ENCODE assay signal across 27 cellular contexts in genomic region chr5:73678322-73678740, GRCh38. TPM values are rescaled to one million over a fixed set of nuclear protein-coding genes. Genes with fewer than 3 reads are reported as not detected.
A peak's percentile ranks its signal among the peaks of the same experiment; 100 is the strongest.
DNase-seq lines count a peak whose midpoint lies in the region; ATAC-seq and TF ChIP-seq lines count a peak whose summit lies in the region.
"Had no signal": no experiment of that assay in that cellular context is flagged by ENCODE, and none has a peak within 500 bp of the region (broad histone marks: within the 10 kb centered on the region; RNA-seq: fewer than 3 reads in every experiment).

No MANE protein-coding gene starts in this region.

- no peak for TF ChIP-seq CTCF in 22Rv1 (IDR thresholded peaks at IDR 0.05)
- TF ChIP-seq CTCF in body of pancreas (IDR thresholded peaks at IDR 0.05), result peak in 1 of 7 experiments; percentile 4
- no peak for TF ChIP-seq CTCF in chondrocyte (IDR thresholded peaks at IDR 0.05)

- no peaks in the 10 kb centered on the region for H3K36me3 Mint-ChIP-seq in chondrocyte (ENCODE audit: low read depth)
- H3K36me3 Mint-ChIP-seq: activated naive CD8-positive, alpha-beta T cell; CD4-positive, alpha-beta memory T cell; naive thymus-derived CD8-positive, alpha-beta T cell had no signal

- H3K36me3 ChIP-seq in body of pancreas (replicated peaks in 1 of 2; ENCODE audit: insufficient read depth in 1 of 2, low read depth in 2 of 2), result no peaks in the 10 kb centered on the region
- H3K36me3 ChIP-seq: ascending aorta, spleen, WERI-Rb-1 had no signal

- peak; percentile 61 for DNase-seq in NCI-H146 (lab: John Stamatoyannopoulos, UW)
- DNase-seq in body of pancreas, result peak; percentile 74 to 89 (median 84)
- DNase-seq in mucosa of gallbladder (ENCODE audit: low spot score), result peak; percentile 77
- no peak for DNase-seq in EL
- DNase-seq in chondrocyte (ENCODE audit: low spot score), result no peak
- DNase-seq: 8988T; AML-193; caudate nucleus; CD4-positive, alpha-beta memory T cell; dorsolateral prefrontal cortex; Kasumi-1; mesendoderm; naive thymus-derived CD8-positive, alpha-beta T cell; NCI-H187; NCI-H2171 treated with DMSO at 0.1 percent for 48 hours; spleen; stimulated activated CD4-positive, alpha-beta T cell treated with anti-CD3 and anti-CD28 coated beads, Interleukin-4, amount 100 ng/mL, for 1 hour; stimulated activated naive CD4-positive, alpha-beta T cell; T-helper 2 cell; WERI-Rb-1 had no signal

- WGBS in body of pancreas, 2 donors, result 21 to 22% methylated on average over 4 of the region's 4 CpGs

- no peak for TF ChIP-seq POLR2A in body of pancreas (IDR thresholded peaks at IDR 0.05)

- intact Hi-C loops in body of pancreas (cut with DNase I), result no loop called here

- no peak overlapping the region for H3K4me3 Mint-ChIP-seq in chondrocyte (ENCODE audit: unreplicated experiment)
- H3K4me3 Mint-ChIP-seq: activated naive CD8-positive, alpha-beta T cell; CD4-positive, alpha-beta memory T cell; naive thymus-derived CD8-positive, alpha-beta T cell had no signal

- H3K9me3 ChIP-seq in body of pancreas, result no peaks in the 10 kb centered on the region
- H3K9me3 ChIP-seq: ascending aorta, spleen had no signal

- no peaks in the 10 kb centered on the region for H3K27me3 ChIP-seq in body of pancreas
- H3K27me3 ChIP-seq: ascending aorta, spleen had no signal

- peaks cover 30% of the 10 kb centered on the region for H3K4me1 Mint-ChIP-seq in chondrocyte (ENCODE audit: low read depth)
- H3K4me1 Mint-ChIP-seq: CD4-positive, alpha-beta memory T cell; naive thymus-derived CD8-positive, alpha-beta T cell had no signal

- H3K27ac ChIP-seq in 22Rv1, result peak overlapping the region; percentile 84
- peak overlapping the region in 3 of 4 donors; percentile 51 to 73 (median 58) for H3K27ac ChIP-seq in body of pancreas
- H3K27ac ChIP-seq: ascending aorta, dorsolateral prefrontal cortex, RWPE1, SK-N-MC, spleen, WERI-Rb-1 had no signal

- no peak overlapping the region for H3K4me3 ChIP-seq in body of pancreas
- H3K4me3 ChIP-seq: ascending aorta, dorsolateral prefrontal cortex, SK-N-MC, spleen had no signal

- no peaks in the 10 kb centered on the region for H3K9me3 Mint-ChIP-seq in chondrocyte (ENCODE audit: low read depth)
- H3K9me3 Mint-ChIP-seq: CD4-positive, alpha-beta memory T cell had no signal

- ATAC-seq in body of pancreas (peak; percentile 99), HG03469 (IDR thresholded peaks at IDR 0.05; ENCODE audit: unreplicated experiment) (no peak), GM19324 (IDR thresholded peaks at IDR 0.05; ENCODE audit: low FRiP score, unreplicated experiment) (no peak)
- ATAC-seq: naive thymus-derived CD8-positive, alpha-beta T cell had no signal

- no peaks in the 10 kb centered on the region for H3K27me3 Mint-ChIP-seq in chondrocyte (ENCODE audit: low read depth)

- H3K4me1 ChIP-seq in body of pancreas, result peaks cover 53% of the 10 kb centered on the region

- no peak overlapping the region for H3K27ac Mint-ChIP-seq in chondrocyte (ENCODE audit: unreplicated experiment)
- H3K27ac Mint-ChIP-seq: activated naive CD8-positive, alpha-beta T cell; CD4-positive, alpha-beta memory T cell; naive thymus-derived CD8-positive, alpha-beta T cell had no signal

RNA-seq across cellular contexts. Expression of gene ARHGEF28, which starts 52.3 kb away (rescaled TPM):
- 10 to 100 TPM; 63.0 to 67.2 TPM for total RNA-seq in body of pancreas
- 29.9 TPM for total RNA-seq in mucosa of gallbladder
- total RNA-seq in chondrocyte, result 9.3 to 20.1 TPM (median 10.1 TPM) in 3 replicates
- total RNA-seq: CD4-positive, alpha-beta memory T cell had no signal

Comparison
In these comparisons a context has a peak if more than half of its experiments do, and no peak if none do; other contexts are left out.
1. DNase-seq: peak in NCI-H146 (single experiment), body of pancreas (4 of 4) and mucosa of gallbladder (single experiment); none in EL (single experiment) and chondrocyte (single experiment).